Comparison of ENCODE assay signal across 14 cellular contexts in genomic region chr1:97159342-97159741, GRCh38.
DNase-seq lines count a peak whose midpoint lies in the region; ATAC-seq, FAIRE-seq and TF ChIP-seq lines count a peak whose summit lies in the region.
"Had no signal": no experiment of that assay in that cellular context is flagged by ENCODE, and none has a peak within 500 bp of the region (broad histone marks: within the 10 kb centered on the region; RNA-seq: fewer than 3 reads in every experiment).

No MANE protein-coding gene starts in this region.

- ATAC-seq in GM18868 (IDR thresholded peaks at IDR 0.05; ENCODE audit: unreplicated experiment) (peak; percentile 76), GM21619 (IDR thresholded peaks at IDR 0.05; ENCODE audit: unreplicated experiment) (peak; percentile 44), HG03139 (IDR thresholded peaks at IDR 0.05; ENCODE audit: unreplicated experiment) (peak; percentile 48), activated B cell treated with CpG ODN at 0.5 μM for 24 hours (ENCODE audit: low read depth) (no peak), SK-N-SH treated with all-trans-retinoic acid at 6 μM for 48 hours (no peak)
- ATAC-seq: natural killer cell treated with Interleukin-12 subunit alpha and Interleukin-12 subunit beta and Interleukin-15 and Interleukin-18, amount 100 ng/mL, for 72 hours; right cardiac atrium had no signal

- peaks cover 30% of the 10 kb centered on the region for H3K4me1 Mint-ChIP-seq in activated B cell treated with CpG ODN at 0.5 μM for 24 hours
- peaks cover 6% of the 10 kb centered on the region for H3K4me1 Mint-ChIP-seq in glutamatergic neuron (ENCODE audit: low read depth, unreplicated experiment)

- no peak overlapping the region for H3K27ac Mint-ChIP-seq in activated B cell treated with CpG ODN at 0.5 μM for 24 hours
- H3K27ac Mint-ChIP-seq in glutamatergic neuron (ENCODE audit: unreplicated experiment), result no peak overlapping the region
- H3K27ac Mint-ChIP-seq: CD14-positive monocyte, HFFc6 had no signal

- H3K4me3 Mint-ChIP-seq in activated B cell treated with CpG ODN at 0.5 μM for 24 hours, result peak overlapping the region; percentile 8
- H3K4me3 Mint-ChIP-seq in glutamatergic neuron (ENCODE audit: unreplicated experiment), result no peak overlapping the region
- H3K4me3 Mint-ChIP-seq: CD14-positive monocyte; HFFc6; natural killer cell treated with Interleukin-12 subunit alpha and Interleukin-12 subunit beta and Interleukin-15 and Interleukin-18, amount 100 ng/mL, for 72 hours had no signal

- no peak for TF ChIP-seq CTCF in activated B cell treated with CpG ODN at 0.5 μM for 24 hours (IDR thresholded peaks at IDR 0.05)
- TF ChIP-seq CTCF in glutamatergic neuron (IDR thresholded peaks at IDR 0.05; ENCODE audit: partially characterized antibody, unreplicated experiment), result no peak
- TF ChIP-seq CTCF in D721Med (IDR thresholded peaks at IDR 0.05; ENCODE audit: insufficient read depth, missing control alignments), result no peak

- intact Hi-C loops in activated B cell treated with CpG ODN at 0.5 μM for 24 hours (cut with micrococcal nuclease), result no loop called here

- H3K27me3 Mint-ChIP-seq in activated B cell treated with CpG ODN at 0.5 μM for 24 hours (no peaks in the 10 kb centered on the region), glutamatergic neuron (ENCODE audit: unreplicated experiment) (no peaks in the 10 kb centered on the region)
- H3K27me3 Mint-ChIP-seq: natural killer cell treated with Interleukin-12 subunit alpha and Interleukin-12 subunit beta and Interleukin-15 and Interleukin-18, amount 100 ng/mL, for 72 hours had no signal

- no peak for DNase-seq in activated B cell treated with CpG ODN at 0.5 μM for 24 hours
- DNase-seq in glutamatergic neuron, result no peak
- no peak for DNase-seq in D721Med (ENCODE audit: insufficient read length, low spot score)
- DNase-seq: adrenal gland, HFFc6, NCI-H1694, right cardiac atrium had no signal

- POLR2A ChIA-PET in activated B cell treated with CpG ODN at 0.5 μM for 24 hours (lab: Charles Lee), result no interaction called here

- H3K36me3 Mint-ChIP-seq in activated B cell treated with CpG ODN at 0.5 μM for 24 hours (ENCODE audit: low read depth) (peaks cover 3% of the 10 kb centered on the region), glutamatergic neuron (ENCODE audit: unreplicated experiment) (peaks cover 2% of the 10 kb centered on the region)

- FAIRE-seq in D721Med (lab: Jason Lieb, UNC), result no peak
- FAIRE-seq: colon had no signal

- CTCF ChIA-PET in activated B cell treated with CpG ODN at 0.5 μM for 24 hours (lab: Charles Lee), result no interaction called here

- H3K9me3 Mint-ChIP-seq in activated B cell treated with CpG ODN at 0.5 μM for 24 hours (peaks cover under 1% of the 10 kb centered on the region), glutamatergic neuron (ENCODE audit: unreplicated experiment) (no peaks in the 10 kb centered on the region)
- H3K9me3 Mint-ChIP-seq: HFFc6 had no signal

TF ChIP-seq in SK-N-SH treated with all-trans-retinoic acid at 6 μM for 48 hours, 23 proteins besides CTCF, POLR2A, EP300 and RAD21:
- TF ChIP-seq ZC3H10 (CRISPR knock-in tag; IDR thresholded peaks at IDR 0.05), result no peak
- no peak for TF ChIP-seq SNAI2 (CRISPR knock-in tag; IDR thresholded peaks at IDR 0.05)
- no peak for TF ChIP-seq ZNF70 (CRISPR knock-in tag; IDR thresholded peaks at IDR 0.05)
- no peak for TF ChIP-seq PATZ1 (CRISPR knock-in tag; IDR thresholded peaks at IDR 0.05; ENCODE audit: borderline replicate concordance)
- TF ChIP-seq ISL1 (CRISPR knock-in tag; IDR thresholded peaks at IDR 0.05), result no peak
- no peak for TF ChIP-seq ZFP30 (CRISPR knock-in tag; IDR thresholded peaks at IDR 0.05)
- TF ChIP-seq, protein P1, sequence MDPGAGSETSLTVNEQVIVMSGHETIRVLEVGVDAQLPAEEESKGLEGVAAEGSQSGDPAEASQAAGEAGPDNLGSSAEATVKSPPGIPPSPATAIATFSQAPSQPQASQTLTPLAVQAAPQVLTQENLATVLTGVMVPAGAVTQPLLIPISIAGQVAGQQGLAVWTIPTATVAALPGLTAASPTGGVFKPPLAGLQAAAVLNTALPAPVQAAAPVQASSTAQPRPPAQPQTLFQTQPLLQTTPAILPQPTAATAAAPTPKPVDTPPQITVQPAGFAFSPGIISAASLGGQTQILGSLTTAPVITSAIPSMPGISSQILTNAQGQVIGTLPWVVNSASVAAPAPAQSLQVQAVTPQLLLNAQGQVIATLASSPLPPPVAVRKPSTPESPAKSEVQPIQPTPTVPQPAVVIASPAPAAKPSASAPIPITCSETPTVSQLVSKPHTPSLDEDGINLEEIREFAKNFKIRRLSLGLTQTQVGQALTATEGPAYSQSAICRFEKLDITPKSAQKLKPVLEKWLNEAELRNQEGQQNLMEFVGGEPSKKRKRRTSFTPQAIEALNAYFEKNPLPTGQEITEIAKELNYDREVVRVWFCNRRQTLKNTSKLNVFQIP (CRISPR knock-in tag; IDR thresholded peaks at IDR 0.05; ENCODE audit: borderline replicate concordance, low read depth), result no peak
- no peak for TF ChIP-seq PPARA (CRISPR knock-in tag; IDR thresholded peaks at IDR 0.05; ENCODE audit: borderline replicate concordance)
- no peak for TF ChIP-seq OSR1 (CRISPR knock-in tag; IDR thresholded peaks at IDR 0.05)
- no peak for TF ChIP-seq RARB (CRISPR knock-in tag; IDR thresholded peaks at IDR 0.05)
- no peak for TF ChIP-seq ZFP3 (CRISPR knock-in tag; IDR thresholded peaks at IDR 0.05)
- TF ChIP-seq TSHZ2 (CRISPR knock-in tag; IDR thresholded peaks at IDR 0.05), result no peak
- no peak for TF ChIP-seq ZNF8 (CRISPR knock-in tag; IDR thresholded peaks at IDR 0.05)
- TF ChIP-seq TOX (CRISPR knock-in tag; IDR thresholded peaks at IDR 0.05; ENCODE audit: borderline replicate concordance), result no peak
- TF ChIP-seq GLIS3 (CRISPR knock-in tag; IDR thresholded peaks at IDR 0.05), result no peak
- TF ChIP-seq ZNF565 (CRISPR knock-in tag; conservative IDR thresholded peaks at IDR 0.05; ENCODE audit: low read depth), result no peak
TF ChIP-seq in SK-N-SH treated with all-trans-retinoic acid at 6 μM for 48 hours: peak in this region for 0.

Comparison
In these comparisons a context has a peak if more than half of its experiments do, and no peak if none do; other contexts are left out.
1. ATAC-seq: peak in GM18868 (single experiment), GM21619 (single experiment) and HG03139 (single experiment); none in activated B cell treated with CpG ODN at 0.5 μM for 24 hours (single experiment) and SK-N-SH treated with all-trans-retinoic acid at 6 μM for 48 hours (single experiment).